ENCODE assay signal across 19 cellular contexts in the genomic region with DNA sequence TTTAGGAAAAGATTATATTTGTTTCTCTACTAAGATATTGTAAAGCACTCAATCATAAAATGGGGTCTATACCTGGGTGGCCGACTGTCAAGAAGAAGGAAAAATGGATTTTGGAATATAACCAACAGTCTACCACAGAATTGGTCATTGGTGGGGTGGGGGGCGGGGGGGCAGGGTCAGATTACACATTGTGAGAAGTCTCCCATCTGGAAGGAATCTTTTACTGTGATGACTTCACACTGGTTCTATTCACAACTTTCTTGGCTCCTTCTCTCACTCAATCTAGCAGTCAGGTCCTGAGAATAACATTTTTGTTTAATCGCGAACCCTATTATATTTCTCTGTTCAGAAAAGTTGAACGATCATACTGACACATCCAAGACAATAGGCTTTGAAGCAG. TPM values are rescaled to one million over a fixed set of nuclear protein-coding genes. Genes with fewer than 3 reads are reported as not detected.
DNase-seq lines count a peak whose midpoint lies in the region; ATAC-seq and TF ChIP-seq lines count a peak whose summit lies in the region.
"Had no signal": no experiment of that assay in that cellular context is flagged by ENCODE, and none has a peak within 500 bp of the region (broad histone marks: within the 10 kb centered on the region; RNA-seq: fewer than 3 reads in every experiment).

No MANE protein-coding gene starts in this region.

- peak; percentile 32 for DNase-seq in GM23248
- DNase-seq in astrocyte of the spinal cord (ENCODE audit: low read depth, low spot score), result peak; percentile 22
- peak; percentile 30 for DNase-seq in glomerular visceral epithelial cell (ENCODE audit: extremely low spot score)
- no peak for DNase-seq in Right ventricle myocardium inferior (ENCODE audit: missing footprints)
- no peak for DNase-seq in stimulated activated CD4-positive, alpha-beta T cell treated with anti-CD3 and anti-CD28 coated beads, Interleukin-4, amount 100 ng/mL, for 1 hour
- DNase-seq in KG1 (lab: John Stamatoyannopoulos, UW), result no peak
- DNase-seq: CD8-positive, alpha-beta T cell; COR-L47; DMS153; DND-41; GF-D8; GOT3; H9; IMR-90 had no signal

- no peaks in the 10 kb centered on the region; the same call in 1 of the 2 replicates for H3K27me3 ChIP-seq in GM23248 (replicated peaks; ENCODE audit: insufficient read depth)

- H3K4me2 ChIP-seq in GM23248 (ENCODE audit: unreplicated experiment), result no peak overlapping the region
- H3K4me2 ChIP-seq: A549 had no signal

- no peaks in the 10 kb centered on the region for H3F3A ChIP-seq in GM23248 (ENCODE audit: insufficient read depth)

- no peak overlapping the region for H2AFZ ChIP-seq in GM23248

- H3K9ac ChIP-seq in GM23248, result no peak overlapping the region

- no peaks in the 10 kb centered on the region for H3K9me2 ChIP-seq in GM23248 (ENCODE audit: insufficient read depth)

- WGBS in GM23248 (ENCODE audit: low coverage in 1 of 2, low lambda C conversion rate in 2 of 2, missing lambda C conversion rate in 2 of 2), 2 experiments, result 65 to 66% methylated on average over 5 of the region's 5 CpGs

- intact Hi-C loops in Right ventricle myocardium inferior (cut with DNase I), result no loop called here

- ATAC-seq in Right ventricle myocardium inferior (no peak), HG02763 (IDR thresholded peaks at IDR 0.05; ENCODE audit: unreplicated experiment) (no peak)
- ATAC-seq: A549; CD8-positive, alpha-beta T cell had no signal

- H3K27ac ChIP-seq in GM23248, result no peak overlapping the region
- H3K27ac ChIP-seq: A549 had no signal

- no peaks in the 10 kb centered on the region for H3K79me2 ChIP-seq in GM23248 (ENCODE audit: insufficient read depth)

- no peaks in the 10 kb centered on the region for H4K20me1 ChIP-seq in GM23248 (ENCODE audit: insufficient read depth)

- H3K4me3 ChIP-seq in GM23248 (no peak overlapping the region), astrocyte of the spinal cord (ENCODE audit: low read depth, low read length) (no peak overlapping the region)
- H3K4me3 ChIP-seq: A549 had no signal

- TF ChIP-seq CTCF in astrocyte of the spinal cord (IDR thresholded peaks at IDR 0.05; ENCODE audit: low read depth, low read length), result no peak

- in situ Hi-C loops in GM23248 (cut with MboI) (no loop called here), astrocyte of the spinal cord (cut with HindIII; ENCODE audit: low sequenced_read_pairs) (no loop called here)

- H3K9me3 ChIP-seq in GM23248 (ENCODE audit: low read depth), result no peaks in the 10 kb centered on the region
- H3K9me3 ChIP-seq: A549 had no signal

- H3K4me1 ChIP-seq in GM23248 (ENCODE audit: insufficient read depth), result no peaks in the 10 kb centered on the region
- H3K4me1 ChIP-seq: A549 had no signal

- no peaks in the 10 kb centered on the region for H3K36me3 ChIP-seq in GM23248 (ENCODE audit: low read depth)

RNA-seq across cellular contexts. Expression of a gene that starts 8.7 kb away (rescaled TPM):
- not detected in 2 replicates for total RNA-seq in GM23248 (2014; rRNA removed; shearing (Covaris generic))
- polyA plus RNA-seq in GM23248 (2016; fragmentation: Nextera tagmentation; extraction: Ambion mirVana), result not detected in 2 replicates
- 1.4 TPM for total RNA-seq in Right ventricle myocardium inferior
- total RNA-seq: CD8-positive, alpha-beta T cell; H9; HT-29; IMR-90 had no signal
- polyA plus RNA-seq: AG04450, BJ, IMR-90 had no signal

RNA-seq across cellular contexts. Expression of a gene that starts 36.1 kb away (rescaled TPM):
- not detected in 2 replicates for total RNA-seq in GM23248 (2014; rRNA removed; shearing (Covaris generic))
- not detected in 2 replicates for polyA plus RNA-seq in GM23248 (2016; fragmentation: Nextera tagmentation; extraction: Ambion mirVana)
- total RNA-seq in Right ventricle myocardium inferior, result 0.11 TPM
- total RNA-seq: CD8-positive, alpha-beta T cell; HT-29; IMR-90 had no signal
- polyA plus RNA-seq: A549, AG04450, BJ, IMR-90 had no signal

Comparison
In these comparisons a context has a peak if more than half of its experiments do, and no peak if none do; other contexts are left out.
1. DNase-seq: peak in GM23248 (single experiment), astrocyte of the spinal cord (single experiment) and glomerular visceral epithelial cell (single experiment); none in Right ventricle myocardium inferior (single experiment), stimulated activated CD4-positive, alpha-beta T cell treated with anti-CD3 and anti-CD28 coated beads, Interleukin-4, amount 100 ng/mL, for 1 hour (single experiment) and KG1 (single experiment).